In genomic region chr12:117127933-117128823, GRCh38 we compare ENCODE assay signal across 26 cellular contexts. TPM values are rescaled to one million over a fixed set of nuclear protein-coding genes. Genes with fewer than 3 reads are reported as not detected.
DNase-seq lines count a peak whose midpoint lies in the region; ATAC-seq, FAIRE-seq and TF ChIP-seq lines count a peak whose summit lies in the region.
"Had no signal": no experiment of that assay in that cellular context is flagged by ENCODE, and none has a peak within 500 bp of the region (broad histone marks: within the 10 kb centered on the region; RNA-seq: fewer than 3 reads in every experiment).

No MANE protein-coding gene starts in this region.

- no peak overlapping the region for H4K8ac ChIP-seq in trophoblast cell (ENCODE audit: low read depth, low read length)

- H3K4me3 ChIP-seq in trophoblast cell (ENCODE audit: low read depth, low read length), result peak overlapping the region; percentile 3
- H3K4me3 ChIP-seq: BLaER1 treated with 17β-estradiol and CSF1 and Interleukin-3, amounts not matched to agents 10 nM and 100 nM; ovary; SK-N-MC; transverse colon had no signal

- peak overlapping the region; percentile 45 for H3K4me3 Mint-ChIP-seq in endothelial cell (ENCODE audit: unreplicated experiment)
- H3K4me3 Mint-ChIP-seq in activated CD8-positive, alpha-beta memory T cell treated with anti-CD3 and anti-CD28 coated beads, Interleukin-2, amount 10 ng/mL, durations not matched to agents 7 days and 5 days, result no peak overlapping the region
- H3K4me3 Mint-ChIP-seq: activated CD8-positive, alpha-beta T cell treated with anti-CD3 and anti-CD28 coated beads, Interleukin-2, amount 10 ng/mL, durations not matched to agents 7 days and 5 days; activated naive CD8-positive, alpha-beta T cell treated with anti-CD3 and anti-CD28 coated beads, Interleukin-2, amount 50 U/mL, for 24 hours; naive thymus-derived CD8-positive, alpha-beta T cell had no signal

- H3K4me1 ChIP-seq in trophoblast cell (ENCODE audit: control insufficient read depth in 1 of 2, insufficient read depth in 2 of 2, low read length in 2 of 2), result peaks cover 6 to 15% of the 10 kb centered on the region in 2 experiments
- H3K4me1 ChIP-seq: transverse colon had no signal

- H3K27ac Mint-ChIP-seq in endothelial cell (ENCODE audit: unreplicated experiment), result no peak overlapping the region
- H3K27ac Mint-ChIP-seq in activated CD8-positive, alpha-beta memory T cell treated with anti-CD3 and anti-CD28 coated beads, Interleukin-2, amount 10 ng/mL, durations not matched to agents 7 days and 5 days, result no peak overlapping the region
- H3K27ac Mint-ChIP-seq: activated CD8-positive, alpha-beta T cell treated with anti-CD3 and anti-CD28 coated beads, Interleukin-2, amount 10 ng/mL, durations not matched to agents 7 days and 5 days; activated naive CD8-positive, alpha-beta T cell treated with anti-CD3 and anti-CD28 coated beads, Interleukin-2, amount 50 U/mL, for 24 hours had no signal

- no peak overlapping the region for H4K91ac ChIP-seq in trophoblast cell (ENCODE audit: low read depth, low read length)

- H2BK5ac ChIP-seq in trophoblast cell (ENCODE audit: low read depth, low read length, poor library complexity), result no peak overlapping the region

- no peaks in the 10 kb centered on the region for H3K79me2 ChIP-seq in trophoblast cell (ENCODE audit: control insufficient read depth, insufficient read depth, low read length, poor library complexity)

- no peaks in the 10 kb centered on the region for H3K27me3 ChIP-seq in trophoblast cell (ENCODE audit: insufficient read depth, low read length)
- H3K27me3 ChIP-seq: BLaER1 treated with 17β-estradiol and CSF1 and Interleukin-3, amounts not matched to agents 10 nM and 100 nM; ovary; transverse colon had no signal

- peaks cover 5% of the 10 kb centered on the region for H3K9me3 Mint-ChIP-seq in endothelial cell (ENCODE audit: unreplicated experiment)
- H3K9me3 Mint-ChIP-seq in activated CD8-positive, alpha-beta memory T cell treated with anti-CD3 and anti-CD28 coated beads, Interleukin-2, amount 10 ng/mL, durations not matched to agents 7 days and 5 days (ENCODE audit: low read depth), result peaks cover 8% of the 10 kb centered on the region
- H3K9me3 Mint-ChIP-seq: naive thymus-derived CD8-positive, alpha-beta T cell had no signal

- TF ChIP-seq CTCF in endothelial cell (IDR thresholded peaks at IDR 0.05; ENCODE audit: unreplicated experiment), result no peak

- peaks cover 5% of the 10 kb centered on the region for H3K27me3 Mint-ChIP-seq in endothelial cell (ENCODE audit: unreplicated experiment)
- H3K27me3 Mint-ChIP-seq in activated CD8-positive, alpha-beta memory T cell treated with anti-CD3 and anti-CD28 coated beads, Interleukin-2, amount 10 ng/mL, durations not matched to agents 7 days and 5 days, result no peaks in the 10 kb centered on the region
- H3K27me3 Mint-ChIP-seq: activated naive CD8-positive, alpha-beta T cell treated with anti-CD3 and anti-CD28 coated beads, Interleukin-2, amount 50 U/mL, for 24 hours; naive thymus-derived CD8-positive, alpha-beta T cell had no signal

- no peaks in the 10 kb centered on the region for H3K79me1 ChIP-seq in trophoblast cell (ENCODE audit: low read length)

- WGBS in trophoblast cell (ENCODE audit: extremely low coverage, insufficient coverage, insufficient read length), result no CpG with 5 or more reads among the region's 6 CpGs

- DNase-seq in GM12891 (ENCODE audit: insufficient read length, low spot score), result no peak
- DNase-seq in HTR-8/SVneo (ENCODE audit: insufficient read length, low spot score), result no peak
- DNase-seq in endothelial cell (ENCODE audit: low spot score), result no peak
- no peak for DNase-seq in trophoblast cell
- DNase-seq in NCI-H2171 (lab: John Stamatoyannopoulos, UW), result no peak
- no peak for DNase-seq in activated CD8-positive, alpha-beta memory T cell treated with anti-CD3 and anti-CD28 coated beads, Interleukin-2, amount 10 ng/mL, durations not matched to agents 7 days and 5 days
- DNase-seq: activated CD4-positive, alpha-beta T cell treated with anti-CD3 and anti-CD28 coated beads for 1 hour; activated CD8-positive, alpha-beta T cell treated with anti-CD3 and anti-CD28 coated beads, Interleukin-2, amount 10 ng/mL, durations not matched to agents 7 days and 5 days; activated effector memory CD4-positive, alpha-beta T cell treated with anti-CD3 and anti-CD28 coated beads, Interleukin-2, amount 50 U/mL, for 16 hours; activated naive CD8-positive, alpha-beta T cell treated with anti-CD3 and anti-CD28 coated beads, Interleukin-2, amount 50 U/mL, for 24 hours; EL; H9; head of caudate nucleus; left ventricle myocardium superior; midbrain; naive thymus-derived CD8-positive, alpha-beta T cell; NCI-H1436; ovary; stimulated activated CD4-positive, alpha-beta T cell treated with anti-CD3 and anti-CD28 coated beads, Interleukin-2, amount 100 ng/mL, for 24 hours; T-helper 2 cell; transverse colon had no signal

- peaks cover 9% of the 10 kb centered on the region for H3K4me1 Mint-ChIP-seq in endothelial cell (ENCODE audit: unreplicated experiment)
- H3K4me1 Mint-ChIP-seq in activated CD8-positive, alpha-beta memory T cell treated with anti-CD3 and anti-CD28 coated beads, Interleukin-2, amount 10 ng/mL, durations not matched to agents 7 days and 5 days, result peaks cover 2% of the 10 kb centered on the region

- FAIRE-seq in GM12891 (lab: Jason Lieb, UNC) (peak; percentile 45), HTR-8/SVneo (lab: Jason Lieb, UNC) (peak; percentile 97)
- FAIRE-seq: keratinocyte had no signal

- no peak overlapping the region for H3K4me2 ChIP-seq in trophoblast cell (ENCODE audit: low read length)
- H3K4me2 ChIP-seq: BLaER1 treated with 17β-estradiol and CSF1 and Interleukin-3, amounts not matched to agents 10 nM and 100 nM had no signal

- peaks cover 17% of the 10 kb centered on the region for H3K9me3 ChIP-seq in trophoblast cell (ENCODE audit: insufficient read depth, low read depth, low read length)
- H3K9me3 ChIP-seq: ovary, transverse colon had no signal

- H2BK120ac ChIP-seq in trophoblast cell (ENCODE audit: insufficient read depth, low read length, poor library complexity), result no peak overlapping the region

- no peak overlapping the region for H2BK12ac ChIP-seq in trophoblast cell (ENCODE audit: low read length)

- H3K23ac ChIP-seq in trophoblast cell (ENCODE audit: low read length), result no peak overlapping the region

- TF ChIP-seq POLR2A in GM12891 (IDR thresholded peaks at IDR 0.05; ENCODE audit: low read depth, low read length), result no peak

- H2AK5ac ChIP-seq in trophoblast cell (ENCODE audit: low read length), result no peak overlapping the region

- no peak overlapping the region for H3K9ac ChIP-seq in trophoblast cell (ENCODE audit: low read length)
- H3K9ac ChIP-seq: BLaER1 treated with 17β-estradiol and CSF1 and Interleukin-3, amounts not matched to agents 10 nM and 100 nM had no signal

- CTCF ChIA-PET in activated CD8-positive, alpha-beta memory T cell treated with anti-CD3 and anti-CD28 coated beads, Interleukin-2, amount 10 ng/mL, durations not matched to agents 7 days and 5 days (lab: Charles Lee), result interaction anchor here (1.1 kb wide), 1 partner anchor 105 kb away, joined by 3 read pairs; no protein-coding TSS in a partner anchor

- no peak overlapping the region for H3K27ac ChIP-seq in trophoblast cell (ENCODE audit: low read depth, low read length)
- H3K27ac ChIP-seq: BLaER1 treated with 17β-estradiol and CSF1 and Interleukin-3, amounts not matched to agents 10 nM and 100 nM; epithelial cell of prostate; ovary; SK-N-MC; transverse colon had no signal

- H3K4ac ChIP-seq in trophoblast cell (ENCODE audit: low read depth, low read length), result no peak overlapping the region

- no peak overlapping the region for H3K18ac ChIP-seq in trophoblast cell (ENCODE audit: low read length)

- no peaks in the 10 kb centered on the region for H3K36me3 ChIP-seq in trophoblast cell (ENCODE audit: control insufficient read depth in 1 of 2, insufficient read depth in 2 of 2, low read length in 2 of 2)
- H3K36me3 ChIP-seq: BLaER1 treated with 17β-estradiol and CSF1 and Interleukin-3, amounts not matched to agents 10 nM and 100 nM; ovary; transverse colon had no signal

- no peak for ATAC-seq in GM19455 (IDR thresholded peaks at IDR 0.05; ENCODE audit: unreplicated experiment)
- ATAC-seq in activated CD8-positive, alpha-beta memory T cell treated with anti-CD3 and anti-CD28 coated beads, Interleukin-2, amount 10 ng/mL, durations not matched to agents 7 days and 5 days, result no peak
- ATAC-seq: activated CD8-positive, alpha-beta T cell treated with anti-CD3 and anti-CD28 coated beads, Interleukin-2, amount 10 ng/mL, durations not matched to agents 7 days and 5 days; activated naive CD8-positive, alpha-beta T cell treated with anti-CD3 and anti-CD28 coated beads, Interleukin-2, amount 50 U/mL, for 24 hours; left ventricle myocardium superior; naive thymus-derived CD8-positive, alpha-beta T cell had no signal

- peaks cover 8% of the 10 kb centered on the region for H3K36me3 Mint-ChIP-seq in endothelial cell (ENCODE audit: low read depth, unreplicated experiment)
- H3K36me3 Mint-ChIP-seq in activated CD8-positive, alpha-beta memory T cell treated with anti-CD3 and anti-CD28 coated beads, Interleukin-2, amount 10 ng/mL, durations not matched to agents 7 days and 5 days, result no peaks in the 10 kb centered on the region
- H3K36me3 Mint-ChIP-seq: naive thymus-derived CD8-positive, alpha-beta T cell had no signal

- no peak overlapping the region for H3K14ac ChIP-seq in trophoblast cell (ENCODE audit: low read length)

- H2AFZ ChIP-seq in trophoblast cell (ENCODE audit: insufficient read depth, low read length, poor library complexity), result no peak overlapping the region

- no peak overlapping the region for H4K12ac ChIP-seq in trophoblast cell (ENCODE audit: low read depth, low read length)

TF ChIP-seq in GM12891, 5 proteins besides CTCF, POLR2A, EP300 and RAD21:
- TF ChIP-seq POLR2AphosphoS5 (IDR thresholded peaks at IDR 0.05; ENCODE audit: low read depth, low read length), result no peak
- no peak for TF ChIP-seq TAF1 (IDR thresholded peaks at IDR 0.05; ENCODE audit: low read depth, low read length)
- TF ChIP-seq POU2F2 (IDR thresholded peaks at IDR 0.05; ENCODE audit: low read depth, low read length), result no peak
- TF ChIP-seq PAX5 (IDR thresholded peaks at IDR 0.05; ENCODE audit: insufficient read depth, low read length, severe bottlenecking), result no peak
- no peak for TF ChIP-seq SPI1 (IDR thresholded peaks at IDR 0.05; ENCODE audit: low read depth, low read length)

RNA-seq across cellular contexts. Expression of gene TESC, which starts 29.0 kb away (rescaled TPM):
- 12.6 TPM for polyA plus RNA-seq in GM12891 (2012; ENCODE audit: low read depth, missing spikeins)
- 3.9 TPM for total RNA-seq in endothelial cell (ENCODE audit: unreplicated experiment)
- polyA plus RNA-seq in trophoblast cell (2013), result 0.25 and 0.31 TPM in 2 replicates
- 10 to 100 TPM; 72.7 to 83.8 TPM for total RNA-seq in activated CD8-positive, alpha-beta memory T cell treated with anti-CD3 and anti-CD28 coated beads, Interleukin-2, amount 10 ng/mL, durations not matched to agents 7 days and 5 days
- total RNA-seq: naive thymus-derived CD8-positive, alpha-beta T cell had no signal

Comparison
In these comparisons a context has a peak if more than half of its experiments do, and no peak if none do; other contexts are left out.
1. RNA of gene TESC, which starts 29.0 kb away (total RNA-seq): 72.7 to 83.8 TPM in activated CD8-positive, alpha-beta memory T cell treated with anti-CD3 and anti-CD28 coated beads, Interleukin-2, amount 10 ng/mL, durations not matched to agents 7 days and 5 days; 3.9 TPM in endothelial cell (single experiment); every median in the first group is over 10 times any median in the second.